16 cellular contexts compared by ENCODE assay signal in genomic region chr10:110045772-110046171, GRCh38.
"Had no signal": no experiment of that assay in that cellular context is flagged by ENCODE, and none has a peak within 500 bp of the region (broad histone marks: within the 10 kb centered on the region; RNA-seq: fewer than 3 reads in every experiment).

No MANE protein-coding gene starts in this region.

- H3K27ac Mint-ChIP-seq: activated CD4-positive, alpha-beta T cell treated with anti-CD3 and anti-CD28 coated beads, Interleukin-2, amount 10 ng/mL, durations not matched to agents 7 days and 5 days; stimulated activated naive CD8-positive, alpha-beta T cell treated with anti-CD3 and anti-CD28 coated beads, Interleukin-15, Interleukin-2, amounts not matched to agents 100 ng/mL and 50 ng/mL, for 24 hours; T-helper 1 cell treated with Interleukin-12 subunit alpha and Interleukin-12 subunit beta and Interleukin-4 antibody, amounts not matched to agents 30 μg/mL and 1 μg/mL, for 36 hours had no signal

- H3K27me3 Mint-ChIP-seq: activated CD4-positive, alpha-beta T cell treated with anti-CD3 and anti-CD28 coated beads, Interleukin-2, amount 10 ng/mL, durations not matched to agents 7 days and 5 days; naive thymus-derived CD8-positive, alpha-beta T cell; stimulated activated naive CD8-positive, alpha-beta T cell treated with anti-CD3 and anti-CD28 coated beads, Interleukin-15, Interleukin-2, amounts not matched to agents 100 ng/mL and 50 ng/mL, for 24 hours had no signal

- DNase-seq: activated CD4-positive, alpha-beta T cell treated with anti-CD3 and anti-CD28 coated beads, Interleukin-2, amount 10 ng/mL, durations not matched to agents 7 days and 5 days; activated gamma-delta T cell; adrenal gland; caudate nucleus; colonic mucosa; effector CD4-positive, alpha-beta T cell; foreskin melanocyte; heart left ventricle; mammary epithelial cell; naive thymus-derived CD8-positive, alpha-beta T cell; stimulated activated CD4-positive, alpha-beta T cell treated with anti-CD3 and anti-CD28 coated beads, Interleukin-12 subunit alpha, Interleukin-12 subunit beta, amount 100 ng/mL, for 4 hours; stimulated activated CD4-positive, alpha-beta T cell treated with anti-CD3 and anti-CD28 coated beads, Interleukin-2, amount 100 ng/mL, for 48 hours; testis; upper lobe of right lung had no signal

- ATAC-seq: heart left ventricle; naive thymus-derived CD8-positive, alpha-beta T cell; upper lobe of right lung had no signal

- H3K4me3 Mint-ChIP-seq: activated CD4-positive, alpha-beta T cell treated with anti-CD3 and anti-CD28 coated beads, Interleukin-2, amount 10 ng/mL, durations not matched to agents 7 days and 5 days; stimulated activated naive CD8-positive, alpha-beta T cell treated with anti-CD3 and anti-CD28 coated beads, Interleukin-15, Interleukin-2, amounts not matched to agents 100 ng/mL and 50 ng/mL, for 24 hours; T-helper 1 cell treated with Interleukin-12 subunit alpha and Interleukin-12 subunit beta and Interleukin-4 antibody, amounts not matched to agents 30 μg/mL and 1 μg/mL, for 36 hours had no signal
